11 cellular contexts compared by ENCODE assay signal in genomic region chr12:3313066-3313465, GRCh38.
A peak's percentile ranks its signal among the peaks of the same experiment; 100 is the strongest.
DNase-seq lines count a peak whose midpoint lies in the region; ATAC-seq and TF ChIP-seq lines count a peak whose summit lies in the region.
"Had no signal": no experiment of that assay in that cellular context is flagged by ENCODE, and none has a peak within 500 bp of the region (broad histone marks: within the 10 kb centered on the region; RNA-seq: fewer than 3 reads in every experiment).

No MANE protein-coding gene starts in this region.

- no peak for ATAC-seq in stimulated activated naive CD8-positive, alpha-beta T cell treated with anti-CD3 and anti-CD28 coated beads, Interleukin-15, Interleukin-2, amounts not matched to agents 100 U/mL and 50 U/mL, for 24 hours
- ATAC-seq: body of pancreas had no signal

- TF ChIP-seq CTCF in AG09319 (IDR thresholded peaks at IDR 0.05; ENCODE audit: low read depth, low read length): no peak

- DNase-seq in AG09319 (ENCODE audit: extremely low read depth, low read depth) (peak; percentile 67), H4 (ENCODE audit: low spot score) (peak; percentile 35), amniotic epithelial cell (ENCODE audit: low read depth) (peak; percentile 52), head of caudate nucleus (peak; percentile 57 to 94 (median 82)), NCI-H187 (lab: John Stamatoyannopoulos, UW) (no peak)
- no peak for DNase-seq in activated naive CD4-positive, alpha-beta T cell treated with anti-CD3 and anti-CD28 coated beads, Interleukin-2, amount 50 U/mL, for 16 hours
- DNase-seq in stimulated activated CD4-positive, alpha-beta T cell treated with anti-CD3 and anti-CD28 coated beads, Interleukin-2, amount 100 ng/mL, for 24 hours: no peak
- no peak for DNase-seq in stimulated activated naive CD8-positive, alpha-beta T cell treated with anti-CD3 and anti-CD28 coated beads, Interleukin-15, Interleukin-2, amounts not matched to agents 100 U/mL and 50 U/mL, for 24 hours
- DNase-seq: activated CD4-positive, CD25-positive, alpha-beta regulatory T cell; body of pancreas; stimulated activated naive CD4-positive, alpha-beta T cell treated with Interleukin-2 at 50 U/mL for 16 hours had no signal

- intact Hi-C loops in head of caudate nucleus (cut with DNase I): no loop called here

Comparison
In these comparisons a context has a peak if more than half of its experiments do, and no peak if none do; other contexts are left out.
1. DNase-seq: peak in AG09319 (single experiment), H4 (single experiment), amniotic epithelial cell (single experiment) and head of caudate nucleus (42 of 42); none in activated naive CD4-positive, alpha-beta T cell treated with anti-CD3 and anti-CD28 coated beads, Interleukin-2, amount 50 U/mL, for 16 hours (single experiment), NCI-H187 (0 of 2), stimulated activated CD4-positive, alpha-beta T cell treated with anti-CD3 and anti-CD28 coated beads, Interleukin-2, amount 100 ng/mL, for 24 hours (0 of 2) and stimulated activated naive CD8-positive, alpha-beta T cell treated with anti-CD3 and anti-CD28 coated beads, Interleukin-15, Interleukin-2, amounts not matched to agents 100 U/mL and 50 U/mL, for 24 hours (single experiment).